ENCODE assay signal across 1 cellular context in the genomic region with DNA sequence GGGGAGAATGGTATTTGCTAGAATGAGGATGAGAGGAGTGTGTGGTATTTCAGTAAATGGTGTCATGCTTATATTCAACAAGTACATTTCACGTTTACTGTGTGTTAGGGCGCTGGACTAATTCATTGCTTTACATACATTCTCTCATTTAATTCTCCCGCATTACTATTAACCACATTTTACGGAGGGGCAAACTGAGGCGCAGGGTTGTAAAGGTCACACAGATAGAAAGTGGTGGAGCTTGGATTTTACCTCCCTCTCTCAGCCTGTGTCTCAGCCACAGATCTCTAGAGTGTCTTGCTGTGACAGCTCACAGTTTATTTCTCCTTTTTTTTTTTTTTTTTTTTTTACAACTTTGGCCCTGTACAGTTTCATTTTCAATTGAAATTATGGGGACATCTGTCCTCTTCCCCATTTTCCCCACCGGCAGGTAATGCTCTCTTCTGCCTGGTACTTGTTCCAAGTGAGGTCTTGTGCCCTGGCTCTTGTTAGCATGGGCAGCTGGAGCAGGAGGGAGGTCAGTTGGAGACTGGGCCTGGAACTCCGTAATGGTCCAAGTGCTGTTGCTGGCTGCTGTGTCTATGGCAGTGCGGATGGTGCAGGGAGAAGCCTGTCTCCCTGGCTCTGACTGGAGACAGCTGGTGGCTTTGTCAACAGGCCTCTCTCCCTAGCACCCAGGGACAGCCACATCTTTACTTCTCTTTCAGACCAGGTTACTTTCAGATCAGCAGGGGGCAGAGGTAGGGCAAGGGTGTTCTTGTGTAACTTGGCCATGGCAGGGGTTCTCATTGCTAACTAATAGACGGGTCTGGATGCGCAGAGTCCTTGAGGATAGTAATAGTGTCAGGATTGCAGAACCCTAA.
TF ChIP-seq lines count a peak whose summit lies in the region.

No MANE protein-coding gene starts in this region.

TF ChIP-seq in IMR-90, 13 proteins besides CTCF, POLR2A, EP300 and RAD21 (continued from another document):
- TF ChIP-seq, protein P1, sequence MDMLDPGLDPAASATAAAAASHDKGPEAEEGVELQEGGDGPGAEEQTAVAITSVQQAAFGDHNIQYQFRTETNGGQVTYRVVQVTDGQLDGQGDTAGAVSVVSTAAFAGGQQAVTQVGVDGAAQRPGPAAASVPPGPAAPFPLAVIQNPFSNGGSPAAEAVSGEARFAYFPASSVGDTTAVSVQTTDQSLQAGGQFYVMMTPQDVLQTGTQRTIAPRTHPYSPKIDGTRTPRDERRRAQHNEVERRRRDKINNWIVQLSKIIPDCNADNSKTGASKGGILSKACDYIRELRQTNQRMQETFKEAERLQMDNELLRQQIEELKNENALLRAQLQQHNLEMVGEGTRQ (IDR thresholded peaks at IDR 0.05; ENCODE audit: low read depth, low read length) = no peak
- TF ChIP-seq MAFK (IDR thresholded peaks at IDR 0.05; ENCODE audit: low read depth, low read length) = no peak
- TF ChIP-seq RFX5 (IDR thresholded peaks at IDR 0.05; ENCODE audit: low read depth, low read length) = no peak
- TF ChIP-seq CEBPB (IDR thresholded peaks at IDR 0.05; ENCODE audit: low read depth, low read length) = no peak
- TF ChIP-seq, protein P2, sequence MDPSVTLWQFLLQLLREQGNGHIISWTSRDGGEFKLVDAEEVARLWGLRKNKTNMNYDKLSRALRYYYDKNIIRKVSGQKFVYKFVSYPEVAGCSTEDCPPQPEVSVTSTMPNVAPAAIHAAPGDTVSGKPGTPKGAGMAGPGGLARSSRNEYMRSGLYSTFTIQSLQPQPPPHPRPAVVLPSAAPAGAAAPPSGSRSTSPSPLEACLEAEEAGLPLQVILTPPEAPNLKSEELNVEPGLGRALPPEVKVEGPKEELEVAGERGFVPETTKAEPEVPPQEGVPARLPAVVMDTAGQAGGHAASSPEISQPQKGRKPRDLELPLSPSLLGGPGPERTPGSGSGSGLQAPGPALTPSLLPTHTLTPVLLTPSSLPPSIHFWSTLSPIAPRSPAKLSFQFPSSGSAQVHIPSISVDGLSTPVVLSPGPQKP (IDR thresholded peaks at IDR 0.05; ENCODE audit: borderline replicate concordance, low read depth, low read length) = no peak
